Comparison of ENCODE assay signal across 25 cellular contexts in the genomic region with DNA sequence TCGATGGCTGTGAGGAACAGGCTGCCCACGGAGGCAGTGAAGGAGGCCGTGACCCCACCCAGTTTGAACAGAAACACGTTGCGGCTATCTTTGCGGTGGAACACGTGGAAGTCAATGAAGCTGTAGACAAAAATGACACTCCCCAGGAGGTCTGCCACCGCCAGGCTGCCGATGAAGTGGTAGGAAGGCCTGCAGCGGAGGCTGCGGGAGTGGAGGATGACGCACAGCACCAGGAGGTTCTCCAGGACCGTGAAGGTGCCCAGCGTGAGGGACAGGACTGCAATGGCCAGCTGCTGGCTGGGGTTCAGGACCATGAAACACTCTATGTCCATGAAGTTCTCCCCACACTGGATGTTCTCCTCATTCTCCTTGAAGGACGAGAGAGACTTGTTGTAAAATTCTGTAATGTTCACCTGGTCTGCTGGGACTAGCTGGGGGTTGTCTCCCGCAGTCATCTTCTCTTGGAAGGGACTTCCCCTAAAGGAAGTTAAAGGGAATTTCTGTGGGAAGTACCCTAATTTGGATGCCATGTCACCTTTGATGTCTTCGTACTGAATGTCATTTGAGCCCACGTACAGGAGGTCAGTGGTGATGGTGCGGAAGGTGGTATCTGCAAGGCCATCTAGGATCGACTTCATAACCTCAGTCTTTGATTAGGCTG. TPM values are rescaled to one million over a fixed set of nuclear protein-coding genes. Genes with fewer than 3 reads are reported as not detected.
"Had no signal": no experiment of that assay in that cellular context is flagged by ENCODE, and none has a peak within 500 bp of the region (broad histone marks: within the 10 kb centered on the region; RNA-seq: fewer than 3 reads in every experiment).

No MANE protein-coding gene starts in this region.

- H3K4me3 ChIP-seq: gastrocnemius medialis, lower lobe of right lung, mucosa of descending colon, neural progenitor cell, right lobe of liver, smooth muscle cell, testis, tibial artery, upper lobe of left lung had no signal

- H3K36me3 Mint-ChIP-seq: naive thymus-derived CD4-positive, alpha-beta T cell; neural progenitor cell had no signal

- H3K9me3 Mint-ChIP-seq: nephron, neural progenitor cell had no signal

- H3K27ac ChIP-seq: dorsolateral prefrontal cortex, gastrocnemius medialis, lower lobe of right lung, neural progenitor cell, parathyroid adenoma, right lobe of liver, testis, tibial artery, upper lobe of left lung had no signal

- H3K27me3 Mint-ChIP-seq: progenitor cell of endocrine pancreas had no signal

- H3K27me3 ChIP-seq: dorsolateral prefrontal cortex, gastrocnemius medialis, right lobe of liver, testis, tibial artery, upper lobe of left lung had no signal

- ATAC-seq: gastrocnemius medialis; left ventricle myocardium superior; lower lobe of right lung; mucosa of descending colon; naive thymus-derived CD4-positive, alpha-beta T cell; right lobe of liver; stimulated activated naive CD8-positive, alpha-beta T cell treated with anti-CD3 and anti-CD28 coated beads, Interleukin-15, Interleukin-2, amounts not matched to agents 100 U/mL and 50 U/mL, for 24 hours had no signal

- H3K27ac Mint-ChIP-seq: naive thymus-derived CD4-positive, alpha-beta T cell; nephron; progenitor cell of endocrine pancreas had no signal

- H3K4me3 Mint-ChIP-seq: naive thymus-derived CD4-positive, alpha-beta T cell; nephron; neural progenitor cell had no signal

- H3K4me1 Mint-ChIP-seq: naive thymus-derived CD4-positive, alpha-beta T cell; nephron had no signal

- H3K9me3 ChIP-seq: gastrocnemius medialis, lower lobe of right lung, mucosa of descending colon, right lobe of liver, testis, tibial artery, upper lobe of left lung had no signal

- H3K79me2 ChIP-seq: parathyroid adenoma had no signal

- H3K36me3 ChIP-seq: gastrocnemius medialis, lower lobe of right lung, neural progenitor cell, right lobe of liver, upper lobe of left lung had no signal

- H3K4me2 ChIP-seq: neural progenitor cell, smooth muscle cell had no signal

- DNase-seq: dorsolateral prefrontal cortex; effector CD4-positive, alpha-beta T cell; foreskin fibroblast; gastrocnemius medialis; left ventricle myocardium superior; lower lobe of right lung; mucosa of descending colon; naive thymus-derived CD4-positive, alpha-beta T cell; right lobe of liver; stimulated activated CD4-positive, alpha-beta T cell treated with anti-CD3 and anti-CD28 coated beads, Interleukin-12 subunit alpha, Interleukin-12 subunit beta, amount 100 ng/mL, for 4 hours; stimulated activated CD4-positive, alpha-beta T cell treated with anti-CD3 and anti-CD28 coated beads, Interleukin-1b, Interleukin-23, amount 100 ng/mL, for 48 hours; stimulated activated CD4-positive, alpha-beta T cell treated with anti-CD3 and anti-CD28 coated beads, Interleukin-4, amount 100 ng/mL, for 1 hour; stimulated activated CD8-positive, alpha-beta memory T cell treated with anti-CD3 and anti-CD28 coated beads, Interleukin-4, amount 100 ng/mL, for 48 hours; stimulated activated naive CD8-positive, alpha-beta T cell treated with anti-CD3 and anti-CD28 coated beads, Interleukin-15, Interleukin-2, amounts not matched to agents 100 U/mL and 50 U/mL, for 24 hours; testis; tibial artery had no signal

- H3K4me1 ChIP-seq: gastrocnemius medialis, neural progenitor cell, parathyroid adenoma, right lobe of liver, testis had no signal

RNA-seq across cellular contexts. Expression of a gene that starts 21.4 kb away (rescaled TPM):
- total RNA-seq: glomerular endothelial cell; naive thymus-derived CD4-positive, alpha-beta T cell; osteoblast; smooth muscle cell had no signal
- polyA plus RNA-seq: keratinocyte; naive thymus-derived CD4-positive, alpha-beta T cell; smooth muscle cell had no signal
